Comparison of ENCODE assay signal across 19 cellular contexts in genomic region chr7:120091807-120092206, GRCh38.
A peak's percentile ranks its signal among the peaks of the same experiment; 100 is the strongest.
DNase-seq lines count a peak whose midpoint lies in the region; FAIRE-seq and TF ChIP-seq lines count a peak whose summit lies in the region.
"Had no signal": no experiment of that assay in that cellular context is flagged by ENCODE, and none has a peak within 500 bp of the region (broad histone marks: within the 10 kb centered on the region; RNA-seq: fewer than 3 reads in every experiment).

No MANE protein-coding gene starts in this region.

- peaks cover 14% of the 10 kb centered on the region for H3K4me1 Mint-ChIP-seq in Calu3 (ENCODE audit: low read depth, unreplicated experiment)
- H3K4me1 Mint-ChIP-seq: CD14-positive monocyte; CD4-positive, alpha-beta memory T cell had no signal

- no peaks in the 10 kb centered on the region for H4K20me1 ChIP-seq in hepatocyte (ENCODE audit: insufficient read depth, poor library complexity, severe bottlenecking)
- H4K20me1 ChIP-seq: BLaER1 had no signal

- FAIRE-seq in small intestine (lab: Jason Lieb, UNC), result no peak
- FAIRE-seq: G401.6, GM12892, GM18507, K562 had no signal

- no TSS peak for BruUV-seq in Calu3 (replicated peaks; lab: Mats Ljungman, UMichigan)

- intact Hi-C loops in Calu3 (cut with micrococcal nuclease; ENCODE audit: unreplicated experiment), result no loop called here

- TF ChIP-seq CTCF in Calu3 (IDR thresholded peaks at IDR 0.05; ENCODE audit: unreplicated experiment) (no peak), hepatocyte (IDR thresholded peaks at IDR 0.05; ENCODE audit: poor library complexity) (no peak)

- no peak overlapping the region for H3K4me2 ChIP-seq in hepatocyte
- H3K4me2 ChIP-seq: BLaER1 had no signal

- H3K4me3 ChIP-seq in hepatocyte (no peak overlapping the region), small intestine (ENCODE audit: low read depth in 1 of 2, low read length in 2 of 2) (no peak overlapping the region)
- H3K4me3 ChIP-seq: BLaER1, GM23248, K562 had no signal

- H3K9me2 ChIP-seq in hepatocyte (replicated peaks; ENCODE audit: insufficient read depth), result no peaks in the 10 kb centered on the region

- H3K9me3 Mint-ChIP-seq in Calu3 (ENCODE audit: low read depth, unreplicated experiment), result no peaks in the 10 kb centered on the region
- H3K9me3 Mint-ChIP-seq: CD14-positive monocyte, HFFc6 had no signal

- DNase-seq in Calu3, result peak; percentile 48
- peak; percentile 35 for DNase-seq in HuH-7 (ENCODE audit: low spot score)
- DNase-seq in hepatocyte (ENCODE audit: low spot score), result peak; percentile 9
- DNase-seq in small intestine, result peak; percentile 42
- DNase-seq in SW 1271 (lab: John Stamatoyannopoulos, UW), result no peak
- DNase-seq in activated effector memory CD4-positive, alpha-beta T cell treated with anti-CD3 and anti-CD28 coated beads, Interleukin-2, amount 50 U/mL, for 16 hours, result no peak
- no peak for DNase-seq in activated CD8-positive, alpha-beta memory T cell treated with anti-CD3 and anti-CD28 coated beads, Interleukin-2, amount 50 U/mL, for 4 hours
- DNase-seq: 8988T; CD4-positive, alpha-beta memory T cell; GM23248; H7; HFFc6; IMR-90 had no signal

- H3K4me3 Mint-ChIP-seq in Calu3 (ENCODE audit: low read depth, unreplicated experiment), result peak overlapping the region; percentile 59
- H3K4me3 Mint-ChIP-seq: CD14-positive monocyte, HFFc6 had no signal

- H3K4me1 ChIP-seq in hepatocyte (ENCODE audit: insufficient read depth) (no peaks in the 10 kb centered on the region), small intestine (ENCODE audit: control insufficient read depth in 2 of 2, insufficient read depth in 1 of 2, low read depth in 1 of 2, low read length in 1 of 2) (no peaks in the 10 kb centered on the region)
- H3K4me1 ChIP-seq: BLaER1 had no signal

- no peak overlapping the region for H3K27ac ChIP-seq in hepatocyte
- no peak overlapping the region for H3K27ac ChIP-seq in small intestine (ENCODE audit: low read depth in 1 of 2, low read length in 1 of 2)
- H3K27ac ChIP-seq: BLaER1, GM23248 had no signal

- CTCF ChIA-PET in Calu3 (lab: Charles Lee), result interaction anchor here (0.7 kb wide), 1 partner anchor 237 kb away, joined by 6 read pairs; no protein-coding TSS in a partner anchor

- peak overlapping the region; percentile 3 for H3K27ac Mint-ChIP-seq in Calu3 (ENCODE audit: unreplicated experiment)
- H3K27ac Mint-ChIP-seq: CD14-positive monocyte; CD4-positive, alpha-beta memory T cell; HFFc6 had no signal

- 89% methylated on average over 3 of the region's 3 CpGs for WGBS in hepatocyte (ENCODE audit: low lambda C conversion rate, missing lambda C conversion rate)
- 33 to 56% (median 35%) methylated on average over 3 of the region's 3 CpGs for WGBS in small intestine, 3 donors

- H2AFZ ChIP-seq in hepatocyte, result no peak overlapping the region
- H2AFZ ChIP-seq: GM23248 had no signal

- H3K27me3 Mint-ChIP-seq in Calu3 (ENCODE audit: unreplicated experiment), result no peaks in the 10 kb centered on the region
- H3K27me3 Mint-ChIP-seq: CD4-positive, alpha-beta memory T cell had no signal

- no peaks in the 10 kb centered on the region for H3K79me2 ChIP-seq in hepatocyte

- H3K36me3 ChIP-seq in hepatocyte (replicated peaks; ENCODE audit: insufficient read depth, low read depth) (no peaks in the 10 kb centered on the region), small intestine (ENCODE audit: control insufficient read depth in 2 of 2, insufficient read depth in 2 of 2, low read length in 2 of 2) (no peaks in the 10 kb centered on the region)
- H3K36me3 ChIP-seq: BLaER1 had no signal

- no peaks in the 10 kb centered on the region for H3K36me3 Mint-ChIP-seq in Calu3 (ENCODE audit: insufficient read depth, unreplicated experiment)
- H3K36me3 Mint-ChIP-seq: CD14-positive monocyte; CD4-positive, alpha-beta memory T cell had no signal

- H3K9me3 ChIP-seq in hepatocyte (ENCODE audit: low read depth) (no peaks in the 10 kb centered on the region), small intestine (ENCODE audit: control insufficient read depth, low read depth) (no peaks in the 10 kb centered on the region)
- H3K9me3 ChIP-seq: BLaER1 had no signal

- no peaks in the 10 kb centered on the region for H3K27me3 ChIP-seq in hepatocyte
- H3K27me3 ChIP-seq in small intestine (ENCODE audit: control insufficient read depth in 2 of 2, insufficient read depth in 2 of 2, low read length in 2 of 2), result no peaks in the 10 kb centered on the region
- H3K27me3 ChIP-seq: BLaER1 had no signal

Comparison
In these comparisons a context has a peak if more than half of its experiments do, and no peak if none do; other contexts are left out.
1. DNase-seq: peak in Calu3 (single experiment), HuH-7 (single experiment), hepatocyte (single experiment) and small intestine (single experiment); none in SW 1271 (0 of 2), activated effector memory CD4-positive, alpha-beta T cell treated with anti-CD3 and anti-CD28 coated beads, Interleukin-2, amount 50 U/mL, for 16 hours (single experiment) and activated CD8-positive, alpha-beta memory T cell treated with anti-CD3 and anti-CD28 coated beads, Interleukin-2, amount 50 U/mL, for 4 hours (single experiment).